In genomic region chr3:173789530-173789929, GRCh38 we compare ENCODE assay signal across 1 cellular context.
TF ChIP-seq lines count a peak whose summit lies in the region.

No MANE protein-coding gene starts in this region.

TF ChIP-seq in IMR-90, 13 proteins besides CTCF, POLR2A, EP300 and RAD21 (continued from another document):
- no peak for TF ChIP-seq ELK1 (IDR thresholded peaks at IDR 0.05; ENCODE audit: borderline replicate concordance, low read depth, low read length)
- TF ChIP-seq RCOR1 (IDR thresholded peaks at IDR 0.05; ENCODE audit: insufficient replicate concordance, low read length), result no peak
